12 cellular contexts compared by ENCODE assay signal in the genomic region with DNA sequence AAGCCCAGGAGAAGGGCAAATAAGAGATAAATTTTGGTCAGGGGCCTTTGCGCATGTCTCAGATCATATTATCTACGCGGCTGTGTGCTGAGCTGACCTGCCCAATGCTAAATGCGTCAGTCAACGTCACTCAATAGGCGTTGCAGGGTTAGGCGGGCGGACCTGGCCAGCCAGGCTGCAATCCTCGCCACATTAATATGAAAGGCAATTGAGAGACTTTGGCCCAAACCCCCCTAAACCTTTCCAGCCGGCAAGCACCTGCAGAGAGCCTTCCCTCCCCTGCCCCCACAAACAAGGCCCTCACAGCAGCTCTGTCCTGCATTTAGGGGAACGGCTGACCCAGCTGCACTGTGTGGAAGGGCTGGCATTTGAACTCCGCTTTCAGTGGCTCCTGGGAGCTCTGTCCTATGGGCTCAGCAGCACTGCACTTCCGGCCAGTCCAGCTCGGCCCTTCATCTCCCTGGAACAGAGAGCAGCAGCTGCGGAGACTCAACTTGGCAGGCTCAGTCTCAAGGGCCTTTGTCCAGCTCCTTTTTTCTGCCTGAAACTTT.
DNase-seq lines count a peak whose midpoint lies in the region; ATAC-seq and TF ChIP-seq lines count a peak whose summit lies in the region.
"Had no signal": no experiment of that assay in that cellular context is flagged by ENCODE, and none has a peak within 500 bp of the region (broad histone marks: within the 10 kb centered on the region; RNA-seq: fewer than 3 reads in every experiment).

No MANE protein-coding gene starts in this region.

- no peak overlapping the region for H3K4me2 ChIP-seq in GM23248 (ENCODE audit: unreplicated experiment)
- H3K4me2 ChIP-seq: BLaER1 treated with 17β-estradiol and CSF1 and Interleukin-3, amounts not matched to agents 10 nM and 100 nM had no signal

- H3K27ac ChIP-seq in GM23248: no peak overlapping the region
- H3K27ac ChIP-seq: BLaER1 treated with 17β-estradiol and CSF1 and Interleukin-3, amounts not matched to agents 10 nM and 100 nM had no signal

- peaks cover 59% of the 10 kb centered on the region for H3F3A ChIP-seq in GM23248 (ENCODE audit: insufficient read depth)

- 80 to 82% methylated on average over 15 of the region's 15 CpGs for WGBS in GM23248 (ENCODE audit: low coverage in 1 of 2, low lambda C conversion rate in 2 of 2, missing lambda C conversion rate in 2 of 2), 2 experiments

- no peak for ATAC-seq in GM19035 (IDR thresholded peaks at IDR 0.05; ENCODE audit: unreplicated experiment)
- ATAC-seq: naive thymus-derived CD8-positive, alpha-beta T cell had no signal

- H3K27me3 ChIP-seq in GM23248 (replicated peaks; ENCODE audit: insufficient read depth): no peaks in the 10 kb centered on the region
- H3K27me3 ChIP-seq: BLaER1 treated with 17β-estradiol and CSF1 and Interleukin-3, amounts not matched to agents 10 nM and 100 nM had no signal

- H3K36me3 ChIP-seq in GM23248 (ENCODE audit: low read depth): peaks cover 48% of the 10 kb centered on the region

- H3K4me3 Mint-ChIP-seq in brain (peak overlapping the region in 3 of 5 experiments; percentile 23 to 73 (median 46)), osteocyte (ENCODE audit: unreplicated experiment) (peak overlapping the region; percentile 38)
- H3K4me3 Mint-ChIP-seq: naive thymus-derived CD8-positive, alpha-beta T cell had no signal

- H4K20me1 ChIP-seq in GM23248 (ENCODE audit: insufficient read depth): no peaks in the 10 kb centered on the region

- H3K4me3 ChIP-seq in GM23248: no peak overlapping the region
- H3K4me3 ChIP-seq: BLaER1 treated with 17β-estradiol and CSF1 and Interleukin-3, amounts not matched to agents 10 nM and 100 nM had no signal

- peaks cover 37% of the 10 kb centered on the region for H3K4me1 ChIP-seq in GM23248 (ENCODE audit: insufficient read depth)

- no peak overlapping the region for H3K9ac ChIP-seq in GM23248
- H3K9ac ChIP-seq: BLaER1 treated with 17β-estradiol and CSF1 and Interleukin-3, amounts not matched to agents 10 nM and 100 nM had no signal

- in situ Hi-C loops in GM23248 (cut with MboI): loop anchor here (10.0 kb wide), 1 partner anchor 179 kb away; no protein-coding TSS in a partner anchor

- H3K36me3 Mint-ChIP-seq in brain: peaks cover 55% of the 10 kb centered on the region
- peaks cover 26% of the 10 kb centered on the region for H3K36me3 Mint-ChIP-seq in osteocyte (ENCODE audit: unreplicated experiment)

- no peaks in the 10 kb centered on the region for H3K27me3 Mint-ChIP-seq in brain
- no peaks in the 10 kb centered on the region for H3K27me3 Mint-ChIP-seq in osteocyte (ENCODE audit: unreplicated experiment)
- H3K27me3 Mint-ChIP-seq: naive thymus-derived CD8-positive, alpha-beta T cell had no signal

- H3K4me1 Mint-ChIP-seq in brain (peaks cover 82% of the 10 kb centered on the region), osteocyte (ENCODE audit: unreplicated experiment) (peaks cover 64% of the 10 kb centered on the region)

- H3K9me3 Mint-ChIP-seq in brain (peaks cover 0 to 6% (median 0%) of the 10 kb centered on the region in 5 experiments), osteocyte (ENCODE audit: unreplicated experiment) (no peaks in the 10 kb centered on the region)
- H3K9me3 Mint-ChIP-seq: naive thymus-derived CD8-positive, alpha-beta T cell had no signal

- H3K27ac Mint-ChIP-seq in brain: peak overlapping the region; percentile 66 to 98 (median 91)
- H3K27ac Mint-ChIP-seq in osteocyte (ENCODE audit: unreplicated experiment): peak overlapping the region; percentile 97

- no peaks in the 10 kb centered on the region for H3K9me3 ChIP-seq in GM23248 (ENCODE audit: low read depth)
- H3K9me3 ChIP-seq: BLaER1 treated with 17β-estradiol and CSF1 and Interleukin-3, amounts not matched to agents 10 nM and 100 nM had no signal

- DNase-seq in C1 segment of cervical spinal cord (lab: John Stamatoyannopoulos, UW): peak in 12 of 14 donors; percentile 22 to 75 (median 52)
- peak; percentile 59 to 64 for DNase-seq in hippocampal formation (lab: John Stamatoyannopoulos, UW)
- no peak for DNase-seq in osteocyte (ENCODE audit: extremely low spot score, unreplicated experiment)
- no peak for DNase-seq in NCI-H1436 (lab: John Stamatoyannopoulos, UW)
- no peak for DNase-seq in activated gamma-delta T cell (lab: John Stamatoyannopoulos, UW)
- DNase-seq in GM23248: no peak
- DNase-seq: central memory CD4-positive, alpha-beta T cell; naive thymus-derived CD8-positive, alpha-beta T cell; NCI-H1930 had no signal

- no peaks in the 10 kb centered on the region for H3K9me2 ChIP-seq in GM23248 (ENCODE audit: insufficient read depth)

- TF ChIP-seq CTCF in brain (conservative IDR thresholded peaks at IDR 0.05) (no peak), osteocyte (IDR thresholded peaks at IDR 0.05) (no peak)

- H3K79me2 ChIP-seq in GM23248 (ENCODE audit: insufficient read depth): peaks cover 84% of the 10 kb centered on the region

- no peak overlapping the region for H2AFZ ChIP-seq in GM23248

Comparison
In these comparisons a context has a peak if more than half of its experiments do, and no peak if none do; other contexts are left out.
1. DNase-seq: peak in C1 segment of cervical spinal cord (12 of 14) and hippocampal formation (2 of 2); none in osteocyte (single experiment), NCI-H1436 (single experiment), activated gamma-delta T cell (single experiment) and GM23248 (single experiment).